ENCODE assay signal across 7 cellular contexts in the genomic region with DNA sequence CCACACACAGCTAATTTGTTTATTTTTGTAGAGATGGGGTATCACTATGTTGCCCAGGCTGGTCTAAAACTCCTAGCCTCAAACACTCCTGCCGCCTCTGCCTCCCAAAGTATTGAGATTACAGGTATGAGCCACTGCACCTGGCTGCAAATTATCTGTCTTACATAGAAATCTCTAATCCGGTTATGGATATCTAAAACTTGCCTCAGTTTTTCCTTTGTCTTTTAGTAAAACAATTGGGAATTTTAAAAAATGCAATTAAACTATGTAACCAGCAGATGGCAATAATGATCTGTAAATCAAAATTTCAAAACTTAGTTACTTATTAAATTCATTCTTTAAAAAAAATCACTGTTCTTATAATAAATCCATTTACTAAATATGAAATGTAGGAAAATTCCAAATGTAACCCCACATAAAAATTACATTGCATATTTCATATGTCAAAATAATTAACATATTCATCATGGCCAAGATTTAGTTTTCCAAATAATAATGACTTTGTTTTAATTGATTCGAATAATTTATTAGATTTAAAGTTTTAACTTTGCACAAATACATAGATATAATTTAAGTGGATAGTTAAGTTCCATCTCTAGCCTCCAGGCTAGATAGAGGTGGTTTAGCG.
A peak's percentile ranks its signal among the peaks of the same experiment; 100 is the strongest.
DNase-seq lines count a peak whose midpoint lies in the region; ATAC-seq, FAIRE-seq and TF ChIP-seq lines count a peak whose summit lies in the region.
"Not testable (repeated sequence)": the region's sequence is repeated elsewhere in the genome, so short reads cannot be mapped to it uniquely, and the experiment has no call there.

No MANE protein-coding gene starts in this region.

- FAIRE-seq in A549 (lab: Jason Lieb, UNC): not testable (repeated sequence)

- not testable (repeated sequence) for ATAC-seq in A549; RWPE2 (ENCODE audit: low read depth); heart right ventricle

- not testable (repeated sequence) for H3K36me3 ChIP-seq in KMS-11 (ENCODE audit: insufficient read depth); RWPE2 (ENCODE audit: low read depth); heart right ventricle

- H3K9me3 Mint-ChIP-seq in nephron; progenitor cell of endocrine pancreas (ENCODE audit: low read depth): not testable (repeated sequence)

- intact Hi-C loops in dorsolateral prefrontal cortex (cut with DNase I) (loop anchor here in 1 of 2 donors (5.0 kb wide), 1 partner anchor 347 kb away; no protein-coding TSS in a partner anchor), heart right ventricle (cut with DNase I) (loop anchor here in 1 of 10 donors (10.0 kb wide), 1 partner anchor 335 kb away; no protein-coding TSS in a partner anchor)

- 44% methylated on average over 4 of the region's 4 CpGs for WGBS in A549 (ENCODE audit: missing lambda C conversion rate)
- WGBS in heart right ventricle, 2 donors: 55 to 60% methylated on average over 4 of the region's 4 CpGs

- not testable (repeated sequence) for H2AFZ ChIP-seq in KMS-11 (ENCODE audit: low read depth)

- DNase-seq in A549 (ENCODE audit: low read depth in 1 of 2, low spot score in 1 of 2); RWPE2 (ENCODE audit: low spot score); dorsolateral prefrontal cortex; heart right ventricle; progenitor cell of endocrine pancreas (ENCODE audit: low spot score, unreplicated experiment): not testable (repeated sequence)

- H3K9ac ChIP-seq in KMS-11: not testable (repeated sequence)

- not testable (repeated sequence) for H3K4me3 ChIP-seq in A549; KMS-11 (IDR thresholded peaks at IDR 0.05; ENCODE audit: insufficient read depth, low read depth, low read length); RWPE2 (ENCODE audit: severe bottlenecking); dorsolateral prefrontal cortex; heart right ventricle

- H3K79me2 ChIP-seq in KMS-11 (ENCODE audit: insufficient read depth, low read depth): not testable (repeated sequence)

- TF ChIP-seq POLR2A in A549 (IDR thresholded peaks at IDR 0.05; ENCODE audit: low read length): not testable (repeated sequence)

- TF ChIP-seq RAD21 in A549 (conservative IDR thresholded peaks at IDR 0.05 in 1 of 2, IDR thresholded peaks at IDR 0.05 in 1 of 2): peak in 1 of 2 experiments; percentile 39; a peak in 2 of 5 replicates

- CTCF ChIA-PET in A549 (lab: Yijun Ruan, JAX): interaction anchor here (0.8 to 1.7 kb wide), 4 partner anchors 329 to 434 kb away, joined by 3 to 8 read pairs (median 4); no protein-coding TSS in a partner anchor

- peak overlapping the region in 2 of 3 experiments; percentile 64 to 65 for H3K4me3 Mint-ChIP-seq in nephron
- H3K4me3 Mint-ChIP-seq in progenitor cell of endocrine pancreas (ENCODE audit: low read depth): not testable (repeated sequence)

- H3K27ac ChIP-seq in A549; KMS-11; RWPE2 (ENCODE audit: poor library complexity, severe bottlenecking); dorsolateral prefrontal cortex; heart right ventricle: not testable (repeated sequence)

- H3K27me3 ChIP-seq in KMS-11 (ENCODE audit: insufficient read depth, low read depth): not testable (repeated sequence)
- H3K27me3 ChIP-seq in RWPE2 (ENCODE audit: insufficient read depth, poor library complexity, severe bottlenecking) (peaks cover 26% of the 10 kb centered on the region), dorsolateral prefrontal cortex (peaks cover 0 to 20% (median 0%) of the 10 kb centered on the region in 45 donors), heart right ventricle (peaks cover 0 to 18% (median 10%) of the 10 kb centered on the region in 7 donors)

- not testable (repeated sequence) for H3K4me1 Mint-ChIP-seq in nephron; progenitor cell of endocrine pancreas (ENCODE audit: low read depth)

- not testable (repeated sequence) for TF ChIP-seq EP300 in A549 (IDR thresholded peaks at IDR 0.05)

- not testable (repeated sequence) for H3K4me1 ChIP-seq in A549; KMS-11 (ENCODE audit: low read depth, poor library complexity, severe bottlenecking); RWPE2 (ENCODE audit: insufficient read depth, poor library complexity, severe bottlenecking)
- H3K4me1 ChIP-seq in heart right ventricle: peaks cover 0 to 15% (median 0%) of the 10 kb centered on the region in 9 donors

- not testable (repeated sequence) for H3K27ac Mint-ChIP-seq in nephron, progenitor cell of endocrine pancreas

- POLR2A ChIA-PET in A549 (lab: Yijun Ruan, JAX): not testable (repeated sequence)

- TF ChIP-seq CTCF in A549 (IDR thresholded peaks at IDR 0.05); nephron (IDR thresholded peaks at IDR 0.05; ENCODE audit: unreplicated experiment in 3 of 3): not testable (repeated sequence)
- peak; percentile 47; the same call in 1 of the 2 replicates for TF ChIP-seq CTCF in KMS-11 (conservative IDR thresholded peaks at IDR 0.05; ENCODE audit: low read depth, low read length)
- TF ChIP-seq CTCF in RWPE2 (IDR thresholded peaks at IDR 0.05; ENCODE audit: poor library complexity, severe bottlenecking): peak; percentile 38
- TF ChIP-seq CTCF in dorsolateral prefrontal cortex (IDR thresholded peaks at IDR 0.05 in 54 of 56, conservative IDR thresholded peaks at IDR 0.05 in 2 of 56; ENCODE audit: low read depth in 1 of 56, partially characterized antibody in 56 of 56): peak in 42 of 56 donors; percentile 10 to 60 (median 28)
- peak in 6 of 9 donors; percentile 4 to 39 (median 20) for TF ChIP-seq CTCF in heart right ventricle (IDR thresholded peaks at IDR 0.05)
- peak; percentile 39 for TF ChIP-seq CTCF in progenitor cell of endocrine pancreas (IDR thresholded peaks at IDR 0.05; ENCODE audit: unreplicated experiment)

- H3K36me3 Mint-ChIP-seq in nephron (ENCODE audit: low read depth); progenitor cell of endocrine pancreas (ENCODE audit: insufficient read depth): not testable (repeated sequence)

- H3K27me3 Mint-ChIP-seq in nephron (ENCODE audit: low read depth) (peaks cover 40% of the 10 kb centered on the region), progenitor cell of endocrine pancreas (peaks cover 37% of the 10 kb centered on the region)

- not testable (repeated sequence) for H3K9me3 ChIP-seq in A549; RWPE2 (ENCODE audit: severe bottlenecking); heart right ventricle

- not testable (repeated sequence) for H3K4me2 ChIP-seq in A549, KMS-11

- not testable (repeated sequence) for H4K20me1 ChIP-seq in KMS-11 (ENCODE audit: insufficient read depth)

TF ChIP-seq in A549, 52 proteins besides CTCF, POLR2A, EP300 and RAD21:
- peak; percentile 32; the same call in 2 of the 3 replicates for TF ChIP-seq SMC3 (IDR thresholded peaks at IDR 0.05)
